Comparison of ENCODE assay signal across 8 cellular contexts in genomic region chr15:90351479-90352108, GRCh38. TPM values are rescaled to one million over a fixed set of nuclear protein-coding genes. Genes with fewer than 3 reads are reported as not detected.
DNase-seq lines count a peak whose midpoint lies in the region; ATAC-seq, FAIRE-seq and TF ChIP-seq lines count a peak whose summit lies in the region.

No MANE protein-coding gene starts in this region.

- TF ChIP-seq CTCF in hepatocyte (IDR thresholded peaks at IDR 0.05; ENCODE audit: poor library complexity), result no peak

- no peaks in the 10 kb centered on the region for H3K9me3 Mint-ChIP-seq in CD8-positive, alpha-beta memory T cell
- no peaks in the 10 kb centered on the region for H3K9me3 Mint-ChIP-seq in stimulated activated memory B cell treated with anti-CD40 and anti-IgM and Interleukin-4, amounts not matched to agents 10 μg/mL and 1 μg/mL and 100 μg/mL, for 72 hours

- peaks cover 6% of the 10 kb centered on the region for H3K4me1 ChIP-seq in CD8-positive, alpha-beta memory T cell (ENCODE audit: insufficient read depth, low read length)
- H3K4me1 ChIP-seq in hepatocyte (ENCODE audit: insufficient read depth), result no peaks in the 10 kb centered on the region

- peaks cover 6% of the 10 kb centered on the region for H3K79me2 ChIP-seq in hepatocyte

- CTCF ChIA-PET in CD8-positive, alpha-beta memory T cell (lab: Charles Lee), result interaction anchor here (1.5 to 2.2 kb wide), 2 partner anchors 10 to 296 kb away, joined by 3 to 8 read pairs; no protein-coding TSS in a partner anchor

- DNase-seq in CD8-positive, alpha-beta memory T cell, result peak in 1 of 5 donors; percentile 50
- DNase-seq in activated T-helper 1 cell treated with Interleukin-2 at 50 U/mL for 16 hours (ENCODE audit: low read depth) (peak; percentile 1), hepatocyte (ENCODE audit: low spot score) (no peak), frontal cortex (ENCODE audit: low spot score in 2 of 2) (no peak), RCC 7860 (ENCODE audit: low spot score) (no peak), activated gamma-delta T cell treated with Interleukin-2 at 50 U/mL for 16 hours (no peak)

- H3K4me3 ChIP-seq in CD8-positive, alpha-beta memory T cell (ENCODE audit: low read length), result peak overlapping the region; percentile 88
- H3K4me3 ChIP-seq in hepatocyte, result no peak overlapping the region

- FAIRE-seq in frontal cortex (lab: Jason Lieb, UNC), result no peak
- no peak for FAIRE-seq in RCC 7860 (lab: Jason Lieb, UNC)

- H3K36me3 Mint-ChIP-seq in CD8-positive, alpha-beta memory T cell, result no peaks in the 10 kb centered on the region
- no peaks in the 10 kb centered on the region for H3K36me3 Mint-ChIP-seq in stimulated activated memory B cell treated with anti-CD40 and anti-IgM and Interleukin-4, amounts not matched to agents 10 μg/mL and 1 μg/mL and 100 μg/mL, for 72 hours

- H3K9me3 ChIP-seq in CD8-positive, alpha-beta memory T cell (ENCODE audit: low read length), result no peaks in the 10 kb centered on the region
- no peaks in the 10 kb centered on the region for H3K9me3 ChIP-seq in hepatocyte (ENCODE audit: low read depth)

- H4K20me1 ChIP-seq in hepatocyte (ENCODE audit: insufficient read depth, poor library complexity, severe bottlenecking), result no peaks in the 10 kb centered on the region

- WGBS in hepatocyte (ENCODE audit: low lambda C conversion rate, missing lambda C conversion rate), result 27% methylated on average over 25 of the region's 25 CpGs

- ATAC-seq in HG02852 (IDR thresholded peaks at IDR 0.05; ENCODE audit: unreplicated experiment), result peak; percentile 6
- peak; percentile 2 for ATAC-seq in stimulated activated memory B cell treated with anti-CD40 and anti-IgM and Interleukin-4, amounts not matched to agents 10 μg/mL and 1 μg/mL and 100 μg/mL, for 72 hours

- H3K27ac ChIP-seq in CD8-positive, alpha-beta memory T cell (ENCODE audit: low read depth, low read length), result no peak overlapping the region
- H3K27ac ChIP-seq in hepatocyte, result no peak overlapping the region

- no peaks in the 10 kb centered on the region for H3K36me3 ChIP-seq in CD8-positive, alpha-beta memory T cell (ENCODE audit: insufficient read depth, low read length)
- no peaks in the 10 kb centered on the region for H3K36me3 ChIP-seq in hepatocyte (replicated peaks; ENCODE audit: insufficient read depth, low read depth)

- H2AFZ ChIP-seq in hepatocyte, result peak overlapping the region; percentile 77

- peaks cover 13 to 14% (median 14%) of the 10 kb centered on the region in 3 donors for H3K4me1 Mint-ChIP-seq in CD8-positive, alpha-beta memory T cell
- H3K4me1 Mint-ChIP-seq in stimulated activated memory B cell treated with anti-CD40 and anti-IgM and Interleukin-4, amounts not matched to agents 10 μg/mL and 1 μg/mL and 100 μg/mL, for 72 hours, result peaks cover 12% of the 10 kb centered on the region

- H3K27me3 Mint-ChIP-seq in CD8-positive, alpha-beta memory T cell, result peaks cover 0 to 2% of the 10 kb centered on the region in 2 donors
- no peaks in the 10 kb centered on the region for H3K27me3 Mint-ChIP-seq in stimulated activated memory B cell treated with anti-CD40 and anti-IgM and Interleukin-4, amounts not matched to agents 10 μg/mL and 1 μg/mL and 100 μg/mL, for 72 hours

- H3K27me3 ChIP-seq in CD8-positive, alpha-beta memory T cell (ENCODE audit: insufficient read depth, low read length, poor library complexity, severe bottlenecking), result no peaks in the 10 kb centered on the region
- H3K27me3 ChIP-seq in hepatocyte, result no peaks in the 10 kb centered on the region

- POLR2A ChIA-PET in CD8-positive, alpha-beta memory T cell (lab: Charles Lee), result interaction anchor here (1.4 kb wide), 1 partner anchor 37 kb away, joined by 8 read pairs; the partner anchor contains the start of gene IQGAP1

- peak overlapping the region in 6 of 8 donors; percentile 19 to 82 (median 67) for H3K27ac Mint-ChIP-seq in CD8-positive, alpha-beta memory T cell
- H3K27ac Mint-ChIP-seq in stimulated activated memory B cell treated with anti-CD40 and anti-IgM and Interleukin-4, amounts not matched to agents 10 μg/mL and 1 μg/mL and 100 μg/mL, for 72 hours, result peak overlapping the region; percentile 82

- peak overlapping the region; percentile 76 for H3K4me2 ChIP-seq in hepatocyte

- peak overlapping the region; percentile 86 to 92 (median 87) for H3K4me3 Mint-ChIP-seq in CD8-positive, alpha-beta memory T cell
- H3K4me3 Mint-ChIP-seq in stimulated activated memory B cell treated with anti-CD40 and anti-IgM and Interleukin-4, amounts not matched to agents 10 μg/mL and 1 μg/mL and 100 μg/mL, for 72 hours, result peak overlapping the region; percentile 87

- H3K9me2 ChIP-seq in hepatocyte (replicated peaks; ENCODE audit: insufficient read depth), result no peaks in the 10 kb centered on the region

RNA-seq across cellular contexts. Expression of gene ZNF774, which starts 0.5 kb away (rescaled TPM):
- under 1 TPM; 0.50 to 0.64 TPM for total RNA-seq in CD8-positive, alpha-beta memory T cell
- polyA plus RNA-seq in CD8-positive, alpha-beta memory T cell, result not detected
- total RNA-seq in hepatocyte (2.1 and 4.1 TPM in 2 replicates), frontal cortex (4.5 TPM)
- 2.1 and 2.3 TPM in 2 replicates for polyA plus RNA-seq in hepatocyte

RNA-seq across cellular contexts. Expression of gene IQGAP1, which starts 36.4 kb away (rescaled TPM):
- 100 to 1,000 TPM; 173 to 176 TPM for total RNA-seq in CD8-positive, alpha-beta memory T cell
- polyA plus RNA-seq in CD8-positive, alpha-beta memory T cell, result 151 TPM
- 102 and 125 TPM in 2 replicates for total RNA-seq in hepatocyte
- 60.4 and 65.8 TPM in 2 replicates for polyA plus RNA-seq in hepatocyte
- total RNA-seq in frontal cortex, result 44.8 TPM
